28 cellular contexts compared by ENCODE assay signal in the genomic region with DNA sequence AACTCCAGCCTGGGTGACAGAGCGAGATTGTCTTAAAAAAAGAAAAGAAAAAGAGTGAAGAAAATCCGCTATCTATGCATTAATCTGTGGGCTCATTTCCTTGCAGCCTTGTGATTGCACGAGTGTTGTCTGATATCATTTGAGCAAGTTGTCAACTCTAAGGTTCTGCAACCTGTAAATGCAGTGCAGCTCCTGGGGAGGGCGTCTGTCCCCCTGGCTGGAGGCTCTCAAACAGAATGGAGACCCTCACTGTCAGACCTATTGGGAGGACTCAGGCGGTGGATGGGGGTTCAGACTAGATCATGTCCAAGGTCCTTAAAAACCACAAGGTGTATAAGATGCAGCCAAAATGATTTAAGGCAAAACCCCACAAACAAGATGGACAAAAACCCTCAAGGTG. TPM values are rescaled to one million over a fixed set of nuclear protein-coding genes. Genes with fewer than 3 reads are reported as not detected.
A peak's percentile ranks its signal among the peaks of the same experiment; 100 is the strongest.
DNase-seq lines count a peak whose midpoint lies in the region; ATAC-seq, FAIRE-seq and TF ChIP-seq lines count a peak whose summit lies in the region.
"Had no signal": no experiment of that assay in that cellular context is flagged by ENCODE, and none has a peak within 500 bp of the region (broad histone marks: within the 10 kb centered on the region; RNA-seq: fewer than 3 reads in every experiment).

No MANE protein-coding gene starts in this region.

- no peak overlapping the region for H3K4me3 ChIP-seq in bronchial epithelial cell (ENCODE audit: low read depth, low read length)
- H3K4me3 ChIP-seq in mesenchymal stem cell (ENCODE audit: insufficient read depth in 1 of 2, low read depth in 1 of 2, low read length in 2 of 2) = no peak overlapping the region
- H3K4me3 ChIP-seq: adrenal gland, esophagus squamous epithelium, skin epidermis, tibial nerve had no signal

- H3K9me3 ChIP-seq in mesenchymal stem cell (ENCODE audit: control insufficient read depth, low read length) = no peaks in the 10 kb centered on the region
- H3K9me3 ChIP-seq: adrenal gland, esophagus squamous epithelium, tibial nerve had no signal

- peak; percentile 12 for TF ChIP-seq CTCF in bronchial epithelial cell (IDR thresholded peaks at IDR 0.05; ENCODE audit: insufficient read depth, low read length, severe bottlenecking)

- H3K14ac ChIP-seq in mesenchymal stem cell (ENCODE audit: low read length in 2 of 2) = no peak overlapping the region

- H2BK15ac ChIP-seq in mesenchymal stem cell (ENCODE audit: low read depth, poor library complexity, severe bottlenecking) = no peak overlapping the region

- H2AFZ ChIP-seq in mesenchymal stem cell (ENCODE audit: low read depth, low read length) = no peak overlapping the region

- no peaks in the 10 kb centered on the region for H3K79me1 ChIP-seq in mesenchymal stem cell (replicated peaks; ENCODE audit: low read length, poor library complexity, severe bottlenecking)

- H3K4ac ChIP-seq in mesenchymal stem cell (ENCODE audit: low read depth in 1 of 2, low read length in 2 of 2) = no peak overlapping the region

- no peak overlapping the region for H4K91ac ChIP-seq in mesenchymal stem cell (ENCODE audit: low read length)

- H3K27ac ChIP-seq in mesenchymal stem cell (ENCODE audit: low read length, poor library complexity, severe bottlenecking) = no peak overlapping the region
- H3K27ac ChIP-seq: 22Rv1, adrenal gland, tibial nerve had no signal

- H2BK120ac ChIP-seq in mesenchymal stem cell (ENCODE audit: low read depth, low read length) = no peak overlapping the region

- peak overlapping the region; percentile 82 for H4K8ac ChIP-seq in mesenchymal stem cell (ENCODE audit: low read length)

- H2BK5ac ChIP-seq in mesenchymal stem cell (ENCODE audit: low read depth, low read length, poor library complexity, severe bottlenecking) = no peak overlapping the region

- WGBS in mesenchymal stem cell = 80% methylated on average over 4 of the region's 5 CpGs

- H3K18ac ChIP-seq in mesenchymal stem cell (ENCODE audit: low read depth in 1 of 2, low read length in 2 of 2) = no peak overlapping the region

- H3K9ac ChIP-seq in mesenchymal stem cell (ENCODE audit: low read length) = no peak overlapping the region

- no peak for ATAC-seq in HG02642 (IDR thresholded peaks at IDR 0.05; ENCODE audit: poor library complexity, unreplicated experiment)
- ATAC-seq in HG03469 (IDR thresholded peaks at IDR 0.05; ENCODE audit: unreplicated experiment) = no peak
- no peak for ATAC-seq in GM18517 (IDR thresholded peaks at IDR 0.05; ENCODE audit: unreplicated experiment)

- H2BK12ac ChIP-seq in mesenchymal stem cell (ENCODE audit: low read length in 2 of 2) = no peak overlapping the region

- H3K23ac ChIP-seq in mesenchymal stem cell (ENCODE audit: low read length in 2 of 2) = no peak overlapping the region

- peak; percentile 42 for DNase-seq in NCI-H2227 (lab: John Stamatoyannopoulos, UW; ENCODE audit: unreplicated experiment)
- DNase-seq in NCI-H2227 treated with DMSO at 0.1 percent for 48 hours (lab: John Stamatoyannopoulos, UW) = no peak
- peak; percentile 18 for DNase-seq in NCI-H69 (lab: John Stamatoyannopoulos, UW)
- DNase-seq in bronchial epithelial cell (ENCODE audit: low read depth) = no peak
- DNase-seq in mesenchymal stem cell = no peak
- DNase-seq: activated CD4-positive, alpha-beta T cell treated with anti-CD3 and anti-CD28 coated beads for 4 hours; activated gamma-delta T cell treated with Interleukin-2 at 50 U/mL for 16 hours; activated T-cell treated with anti-CD3 and anti-CD28 coated beads, Interleukin-2, amount 50 U/mL, for 24 hours; adrenal gland; CD4-positive, CD25-positive, alpha-beta regulatory T cell; DND-41; esophagus squamous epithelium; immature natural killer cell; NCI-H1092 treated with DMSO at 0.1 percent for 48 hours; NCI-H187; NCI-H748 treated with DMSO at 0.1 percent for 48 hours; occipital lobe; stimulated activated CD8-positive, alpha-beta memory T cell treated with anti-CD3 and anti-CD28 coated beads, Interleukin-4, amount 100 ng/mL, for 48 hours had no signal

- H3K4me2 ChIP-seq in mesenchymal stem cell (ENCODE audit: low read length, poor library complexity, severe bottlenecking) = no peak overlapping the region

- H3K27me3 ChIP-seq in bronchial epithelial cell (ENCODE audit: control insufficient read depth, insufficient read depth, low read length) = no peaks in the 10 kb centered on the region
- H3K27me3 ChIP-seq in mesenchymal stem cell (ENCODE audit: control insufficient read depth in 1 of 2, insufficient read depth in 1 of 2, low read length in 2 of 2) = no peaks in the 10 kb centered on the region
- H3K27me3 ChIP-seq: adrenal gland, esophagus squamous epithelium, tibial nerve had no signal

- peaks cover 9% of the 10 kb centered on the region for H3K4me1 ChIP-seq in mesenchymal stem cell (ENCODE audit: control insufficient read depth, insufficient read depth, low read depth, low read length)
- H3K4me1 ChIP-seq: adrenal gland had no signal

- H2AK5ac ChIP-seq in mesenchymal stem cell (ENCODE audit: low read length, severe bottlenecking) = peak overlapping the region; percentile 86

- no peaks in the 10 kb centered on the region for H3K36me3 ChIP-seq in bronchial epithelial cell (ENCODE audit: control insufficient read depth, insufficient read depth, low read length)
- peaks cover 7% of the 10 kb centered on the region in 2 experiments for H3K36me3 ChIP-seq in mesenchymal stem cell (ENCODE audit: control insufficient read depth in 1 of 2, insufficient read depth in 2 of 2, low read depth in 1 of 2, low read length in 2 of 2)

- FAIRE-seq in bronchial epithelial cell (lab: Jason Lieb, UNC) = no peak
- FAIRE-seq: frontal cortex, GM18507 had no signal

RNA-seq across cellular contexts. Expression of gene CORT, which starts 6.2 kb away (rescaled TPM):
- 0.26 TPM in 2 replicates for total RNA-seq in bronchial epithelial cell
- 0.07 TPM for polyA plus RNA-seq in mesenchymal stem cell (2013, experiment 1 of 2)
- 0.23 TPM for polyA plus RNA-seq in mesenchymal stem cell (2013, experiment 2 of 2)
- total RNA-seq: CD4-positive, CD25-positive, alpha-beta regulatory T cell; myocyte had no signal
- polyA plus RNA-seq: CD4-positive, CD25-positive, alpha-beta regulatory T cell; IgD-negative memory B cell; immature natural killer cell had no signal

RNA-seq across cellular contexts. Expression of gene DFFA, which starts 16.2 kb away (rescaled TPM):
- 46.7 and 55.5 TPM in 2 replicates for total RNA-seq in bronchial epithelial cell
- polyA plus RNA-seq in mesenchymal stem cell (2013, experiment 1 of 2) = 28.1 TPM
- polyA plus RNA-seq in mesenchymal stem cell (2013, experiment 2 of 2) = 26.5 TPM

RNA-seq across cellular contexts. Expression of gene PEX14, which starts 18.7 kb away (rescaled TPM):
- total RNA-seq in bronchial epithelial cell = 8.7 and 14.2 TPM in 2 replicates
- polyA plus RNA-seq in mesenchymal stem cell (2013, experiment 1 of 2) = 17.5 TPM
- polyA plus RNA-seq in mesenchymal stem cell (2013, experiment 2 of 2) = 16.8 TPM

RNA-seq across cellular contexts. Expression of gene CENPS, which starts 25.8 kb away (rescaled TPM):
- 8.4 and 9.7 TPM in 2 replicates for total RNA-seq in bronchial epithelial cell
- 12.6 TPM for polyA plus RNA-seq in mesenchymal stem cell (2013, experiment 1 of 2)
- polyA plus RNA-seq in mesenchymal stem cell (2013, experiment 2 of 2) = 12.3 TPM

RNA-seq across cellular contexts. Expression of gene PGD, which starts 57.2 kb away (rescaled TPM):
- 52.4 and 74.5 TPM in 2 replicates for total RNA-seq in bronchial epithelial cell
- 164 TPM for polyA plus RNA-seq in mesenchymal stem cell (2013, experiment 1 of 2)
- polyA plus RNA-seq in mesenchymal stem cell (2013, experiment 2 of 2) = 159 TPM

Comparison
In these comparisons a context has a peak if more than half of its experiments do, and no peak if none do; other contexts are left out.
1. DNase-seq: peak in NCI-H2227 (single experiment) and NCI-H69 (single experiment); none in NCI-H2227 treated with DMSO at 0.1 percent for 48 hours (single experiment), bronchial epithelial cell (single experiment) and mesenchymal stem cell (single experiment).